16 cellular contexts compared by ENCODE assay signal in genomic region chr2:127047054-127047453, GRCh38. TPM values are rescaled to one million over a fixed set of nuclear protein-coding genes. Genes with fewer than 3 reads are reported as not detected.
DNase-seq lines count a peak whose midpoint lies in the region; ATAC-seq and TF ChIP-seq lines count a peak whose summit lies in the region.
"Had no signal": no experiment of that assay in that cellular context is flagged by ENCODE, and none has a peak within 500 bp of the region (broad histone marks: within the 10 kb centered on the region; RNA-seq: fewer than 3 reads in every experiment).

No MANE protein-coding gene starts in this region.

- H4K20me1 ChIP-seq in H9 (ENCODE audit: control insufficient read depth, insufficient read depth, insufficient read length): no peaks in the 10 kb centered on the region

- H3K79me2 ChIP-seq in H9 (ENCODE audit: insufficient read depth, low read length): no peaks in the 10 kb centered on the region

- H2BK20ac ChIP-seq in H9 (ENCODE audit: low read depth, low read length, poor library complexity, severe bottlenecking): no peak overlapping the region

- H3K18ac ChIP-seq in H9 (ENCODE audit: insufficient read length, low read depth, low read length): no peak overlapping the region

- peak; percentile 3 for DNase-seq in activated CD4-positive, alpha-beta T cell treated with anti-CD3 and anti-CD28 coated beads for 36 hours
- no peak for DNase-seq in activated CD4-positive, alpha-beta T cell treated with anti-CD3 and anti-CD28 coated beads, Interleukin-2, amount 10 ng/mL, durations not matched to agents 24 days and 14 days
- DNase-seq in H9 (peak; percentile 21), lower lobe of right lung (peak; percentile 41), Calu3 (no peak), CD1c-positive myeloid dendritic cell (ENCODE audit: extremely low spot score) (no peak)
- DNase-seq: COR-L47, DMS79 treated with DMSO at 0.1 percent for 48 hours, NCI-H187 treated with DMSO at 0.1 percent for 48 hours, NCI-H2171, NCI-H82 had no signal

- POLR2A ChIA-PET in activated CD4-positive, alpha-beta T cell treated with anti-CD3 and anti-CD28 coated beads for 36 hours (lab: Charles Lee): no interaction called here

- no peaks in the 10 kb centered on the region for H3K23me2 ChIP-seq in H9 (ENCODE audit: insufficient read length, low read depth, low read length, poor library complexity, severe bottlenecking)

- H4K91ac ChIP-seq in H9 (ENCODE audit: insufficient read length, low read depth, low read length): no peak overlapping the region

- H3K36me3 ChIP-seq in lower lobe of right lung: peaks cover 13% of the 10 kb centered on the region
- H3K36me3 ChIP-seq in skeletal muscle tissue (ENCODE audit: control insufficient read depth in 3 of 3, insufficient read depth in 3 of 3, low read length in 3 of 3): peaks cover 19 to 24% (median 21%) of the 10 kb centered on the region in 3 donors

- no peak for ATAC-seq in activated CD4-positive, alpha-beta T cell treated with anti-CD3 and anti-CD28 coated beads for 36 hours
- ATAC-seq in lower lobe of right lung (no peak), HG03159 (IDR thresholded peaks at IDR 0.05; ENCODE audit: unreplicated experiment) (no peak)
- ATAC-seq: HCT116 had no signal

- H3K79me1 ChIP-seq in H9 (ENCODE audit: insufficient read depth, low read depth, low read length, poor library complexity, severe bottlenecking): no peaks in the 10 kb centered on the region

- H2AFZ ChIP-seq in H9 (ENCODE audit: low read length): no peak overlapping the region

- no peak overlapping the region for H2AK5ac ChIP-seq in H9 (ENCODE audit: insufficient read length, low read length)

- no peak overlapping the region for H3K4me2 ChIP-seq in H9 (ENCODE audit: insufficient read depth, insufficient read length, low read length)
- H3K4me2 ChIP-seq: BLaER1 treated with 17β-estradiol and CSF1 and Interleukin-3, amounts not matched to agents 10 nM and 100 nM had no signal

- H3K36me3 Mint-ChIP-seq in activated CD4-positive, alpha-beta T cell treated with anti-CD3 and anti-CD28 coated beads for 36 hours (ENCODE audit: low read depth): peaks cover 2% of the 10 kb centered on the region
- H3K36me3 Mint-ChIP-seq in activated CD4-positive, alpha-beta T cell treated with anti-CD3 and anti-CD28 coated beads, Interleukin-2, amount 10 ng/mL, durations not matched to agents 24 days and 14 days (ENCODE audit: low read depth): peaks cover 10% of the 10 kb centered on the region
- H3K36me3 Mint-ChIP-seq in H9 (ENCODE audit: insufficient read depth in 1 of 3, low read depth in 3 of 3): peaks cover 0 to 4% (median 0%) of the 10 kb centered on the region in 3 experiments; a peak in 2 of 7 replicates
- H3K36me3 Mint-ChIP-seq in Calu3 (ENCODE audit: insufficient read depth, unreplicated experiment): peaks cover 6% of the 10 kb centered on the region
- H3K36me3 Mint-ChIP-seq: IgD-negative memory B cell had no signal

- CTCF ChIA-PET in activated CD4-positive, alpha-beta T cell treated with anti-CD3 and anti-CD28 coated beads for 36 hours (lab: Charles Lee): interaction anchor here (0.8 to 1.7 kb wide), 3 partner anchors 11 to 75 kb away, joined by 3 to 4 read pairs (median 3); no protein-coding TSS in a partner anchor
- CTCF ChIA-PET in Calu3 (lab: Charles Lee): no interaction called here

- H3K9me3 ChIP-seq in H9 (ENCODE audit: control insufficient read depth, low read depth, low read length) (no peaks in the 10 kb centered on the region), lower lobe of right lung (no peaks in the 10 kb centered on the region), skeletal muscle tissue (ENCODE audit: control insufficient read depth in 3 of 3, low read length in 3 of 3) (no peaks in the 10 kb centered on the region)

- H3K27me3 ChIP-seq in H9 (ENCODE audit: insufficient read depth, low read length): no peaks in the 10 kb centered on the region
- H3K27me3 ChIP-seq in lower lobe of right lung (ENCODE audit: low read depth): no peaks in the 10 kb centered on the region
- H3K27me3 ChIP-seq in skeletal muscle tissue (ENCODE audit: control insufficient read depth in 3 of 3, insufficient read depth in 3 of 3, low read length in 3 of 3): no peaks in the 10 kb centered on the region
- H3K27me3 ChIP-seq: BLaER1 treated with 17β-estradiol and CSF1 and Interleukin-3, amounts not matched to agents 10 nM and 100 nM had no signal

- H3K9ac ChIP-seq in H9 (ENCODE audit: extremely low read depth, insufficient read length, low read length) (no peak overlapping the region), skeletal muscle tissue (ENCODE audit: low read depth in 1 of 3, low read length in 3 of 3) (peak overlapping the region in 1 of 3 donors; percentile 74)
- H3K9ac ChIP-seq: BLaER1 treated with 17β-estradiol and CSF1 and Interleukin-3, amounts not matched to agents 10 nM and 100 nM had no signal

- H3K4me1 ChIP-seq in H9 (ENCODE audit: insufficient read depth, low read length) (no peaks in the 10 kb centered on the region; the same call in 1 of the 2 replicates), lower lobe of right lung (peaks cover 7% of the 10 kb centered on the region), skeletal muscle tissue (ENCODE audit: control insufficient read depth in 3 of 3, insufficient read depth in 3 of 3, low read length in 3 of 3) (peaks cover 37 to 65% (median 57%) of the 10 kb centered on the region in 3 donors)

- no peak overlapping the region for H3K4ac ChIP-seq in H9 (ENCODE audit: low read depth, low read length)

- no peak overlapping the region for H3K23ac ChIP-seq in H9 (ENCODE audit: insufficient read length, low read depth, low read length)

- H4K8ac ChIP-seq in H9 (replicated peaks; ENCODE audit: insufficient read length, low read depth, low read length): no peak overlapping the region

- no peak overlapping the region for H3K14ac ChIP-seq in H9 (ENCODE audit: insufficient read depth, low read length)

- H3K27ac ChIP-seq in H9 (ENCODE audit: insufficient read length, low read depth, low read length): no peak overlapping the region
- no peak overlapping the region for H3K27ac ChIP-seq in lower lobe of right lung
- H3K27ac ChIP-seq in skeletal muscle tissue (ENCODE audit: low read depth, low read length): peak overlapping the region; percentile 79
- H3K27ac ChIP-seq: BLaER1 treated with 17β-estradiol and CSF1 and Interleukin-3, amounts not matched to agents 10 nM and 100 nM had no signal

- H3K56ac ChIP-seq in H9 (ENCODE audit: insufficient read length, low read depth, low read length): no peak overlapping the region

- no peak overlapping the region for H2BK12ac ChIP-seq in H9 (ENCODE audit: insufficient read length, low read depth, low read length)

- WGBS in H9 (ENCODE audit: extremely low coverage, insufficient read length, low lambda C conversion rate): no CpG with 5 or more reads among the region's 8 CpGs

- H3K4me3 ChIP-seq in lower lobe of right lung (no peak overlapping the region), skeletal muscle tissue (ENCODE audit: low read length in 3 of 3) (no peak overlapping the region)
- H3K4me3 ChIP-seq: BLaER1 treated with 17β-estradiol and CSF1 and Interleukin-3, amounts not matched to agents 10 nM and 100 nM had no signal

- H3K4me1 Mint-ChIP-seq in activated CD4-positive, alpha-beta T cell treated with anti-CD3 and anti-CD28 coated beads for 36 hours: peaks cover 2% of the 10 kb centered on the region
- peaks cover 2% of the 10 kb centered on the region for H3K4me1 Mint-ChIP-seq in activated CD4-positive, alpha-beta T cell treated with anti-CD3 and anti-CD28 coated beads, Interleukin-2, amount 10 ng/mL, durations not matched to agents 24 days and 14 days
- peaks cover 2 to 6% of the 10 kb centered on the region in 2 experiments; a peak in 3 of 4 replicates for H3K4me1 Mint-ChIP-seq in H9
- no peaks in the 10 kb centered on the region for H3K4me1 Mint-ChIP-seq in Calu3 (ENCODE audit: low read depth, unreplicated experiment)

- no peaks in the 10 kb centered on the region for H3K9me3 Mint-ChIP-seq in activated CD4-positive, alpha-beta T cell treated with anti-CD3 and anti-CD28 coated beads for 36 hours (ENCODE audit: low read depth)
- H3K9me3 Mint-ChIP-seq in activated CD4-positive, alpha-beta T cell treated with anti-CD3 and anti-CD28 coated beads, Interleukin-2, amount 10 ng/mL, durations not matched to agents 24 days and 14 days: no peaks in the 10 kb centered on the region
- H3K9me3 Mint-ChIP-seq in H9: no peaks in the 10 kb centered on the region
- no peaks in the 10 kb centered on the region for H3K9me3 Mint-ChIP-seq in Calu3 (ENCODE audit: low read depth, unreplicated experiment)

- no peak overlapping the region for H3K27ac Mint-ChIP-seq in activated CD4-positive, alpha-beta T cell treated with anti-CD3 and anti-CD28 coated beads for 36 hours
- H3K27ac Mint-ChIP-seq in activated CD4-positive, alpha-beta T cell treated with anti-CD3 and anti-CD28 coated beads, Interleukin-2, amount 10 ng/mL, durations not matched to agents 24 days and 14 days: no peak overlapping the region
- no peak overlapping the region for H3K27ac Mint-ChIP-seq in H9
- no peak overlapping the region for H3K27ac Mint-ChIP-seq in Calu3 (ENCODE audit: unreplicated experiment)

- no peaks in the 10 kb centered on the region for H3K27me3 Mint-ChIP-seq in activated CD4-positive, alpha-beta T cell treated with anti-CD3 and anti-CD28 coated beads for 36 hours
- no peaks in the 10 kb centered on the region for H3K27me3 Mint-ChIP-seq in activated CD4-positive, alpha-beta T cell treated with anti-CD3 and anti-CD28 coated beads, Interleukin-2, amount 10 ng/mL, durations not matched to agents 24 days and 14 days
- H3K27me3 Mint-ChIP-seq in H9 (ENCODE audit: low read depth) (peaks cover 3% of the 10 kb centered on the region; the same call in 1 of the 2 replicates), Calu3 (ENCODE audit: unreplicated experiment) (no peaks in the 10 kb centered on the region)
- H3K27me3 Mint-ChIP-seq: IgD-negative memory B cell had no signal

- H2BK5ac ChIP-seq in H9 (ENCODE audit: insufficient read length, low read length): no peak overlapping the region

- TF ChIP-seq CTCF in H9 (conservative IDR thresholded peaks at IDR 0.05) (no peak), lower lobe of right lung (IDR thresholded peaks at IDR 0.05) (no peak), Calu3 (IDR thresholded peaks at IDR 0.05; ENCODE audit: unreplicated experiment) (no peak)

- intact Hi-C loops in activated CD4-positive, alpha-beta T cell treated with anti-CD3 and anti-CD28 coated beads for 36 hours (cut with DNase I, micrococcal nuclease): no loop called here
- intact Hi-C loops in activated CD4-positive, alpha-beta T cell treated with anti-CD3 and anti-CD28 coated beads, Interleukin-2, amount 10 ng/mL, durations not matched to agents 24 days and 14 days (cut with micrococcal nuclease): no loop called here
- intact Hi-C loops in lower lobe of right lung (cut with DNase I) (no loop called here), Calu3 (cut with micrococcal nuclease; ENCODE audit: unreplicated experiment) (no loop called here)

- no peak overlapping the region for H3K4me3 Mint-ChIP-seq in activated CD4-positive, alpha-beta T cell treated with anti-CD3 and anti-CD28 coated beads for 36 hours
- no peak overlapping the region for H3K4me3 Mint-ChIP-seq in activated CD4-positive, alpha-beta T cell treated with anti-CD3 and anti-CD28 coated beads, Interleukin-2, amount 10 ng/mL, durations not matched to agents 24 days and 14 days
- no peak overlapping the region for H3K4me3 Mint-ChIP-seq in H9
- H3K4me3 Mint-ChIP-seq in Calu3 (ENCODE audit: low read depth, unreplicated experiment): no peak overlapping the region
- H3K4me3 Mint-ChIP-seq: IgD-negative memory B cell had no signal

- H3T11ph ChIP-seq in H9 (ENCODE audit: low read length): no peak overlapping the region

- no peak overlapping the region for H2BK120ac ChIP-seq in H9 (ENCODE audit: low read depth, low read length, poor library complexity, severe bottlenecking)

- no TSS peak for BruUV-seq in Calu3 (replicated peaks; lab: Mats Ljungman, UMichigan)

- no peak overlapping the region for H4K5ac ChIP-seq in H9 (ENCODE audit: insufficient read length, low read depth, low read length)

- H2BK15ac ChIP-seq in H9 (ENCODE audit: low read depth, low read length): no peak overlapping the region

RNA-seq across cellular contexts. Expression of gene BIN1, which starts 59.9 kb away (rescaled TPM):
- total RNA-seq in activated CD4-positive, alpha-beta T cell treated with anti-CD3 and anti-CD28 coated beads for 36 hours: 10 to 100 TPM; 65.2 to 71.0 TPM
- 38.3 and 39.7 TPM in 2 replicates for total RNA-seq in activated CD4-positive, alpha-beta T cell treated with anti-CD3 and anti-CD28 coated beads, Interleukin-2, amount 10 ng/mL, durations not matched to agents 24 days and 14 days
- total RNA-seq in H9 (2021) (30.0 and 32.0 TPM in 2 replicates), lower lobe of right lung (33.9 TPM), skeletal muscle tissue (597 TPM), Calu3 (2022) (52.8 and 54.7 TPM in 2 replicates)

Comparison
In these comparisons a context has a peak if more than half of its experiments do, and no peak if none do; other contexts are left out.
1. DNase-seq: peak in activated CD4-positive, alpha-beta T cell treated with anti-CD3 and anti-CD28 coated beads for 36 hours (single experiment), H9 (single experiment) and lower lobe of right lung (single experiment); none in activated CD4-positive, alpha-beta T cell treated with anti-CD3 and anti-CD28 coated beads, Interleukin-2, amount 10 ng/mL, durations not matched to agents 24 days and 14 days (single experiment), Calu3 (single experiment) and CD1c-positive myeloid dendritic cell (single experiment).